2 cellular contexts compared by ENCODE assay signal in the genomic region with DNA sequence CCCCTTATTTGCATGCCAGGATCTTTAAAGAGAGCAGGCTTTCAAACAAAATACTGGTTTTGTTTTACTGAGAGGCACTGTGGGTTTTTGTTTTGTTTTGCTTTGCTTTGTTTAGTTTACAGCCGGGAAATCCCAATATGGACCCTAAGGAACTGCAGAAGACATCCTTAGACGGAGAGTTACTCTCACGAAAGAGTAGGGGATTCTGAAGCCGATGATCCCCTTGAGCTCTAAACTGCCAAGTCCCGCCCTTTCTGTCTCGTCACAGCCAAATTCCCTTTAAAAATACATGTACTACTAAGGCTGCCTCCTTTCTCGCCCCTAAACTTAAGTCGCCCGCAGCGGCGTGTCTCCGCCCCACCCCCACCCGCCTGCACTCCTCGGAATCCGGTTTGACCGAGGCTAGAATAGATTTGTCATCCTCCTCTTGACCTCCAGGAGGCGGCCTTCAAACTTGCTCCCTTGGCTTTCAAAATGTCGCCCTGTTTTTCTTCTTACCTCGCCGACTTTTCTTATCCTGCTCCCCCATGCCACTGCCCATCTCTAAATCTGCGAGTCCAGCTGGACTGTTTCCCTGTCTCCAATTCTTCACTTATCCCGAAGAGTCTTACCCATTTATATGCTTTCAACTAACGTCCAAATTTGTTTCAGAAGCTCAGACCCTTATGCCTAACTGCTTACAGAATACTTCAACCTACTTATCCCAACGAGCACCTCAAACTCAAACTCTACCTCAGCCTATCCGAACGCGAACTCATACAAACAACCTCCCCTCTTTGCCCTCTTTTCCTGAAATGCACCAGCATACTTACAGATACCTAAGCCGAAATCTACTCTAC.
TF ChIP-seq lines count a peak whose summit lies in the region.

No MANE protein-coding gene starts in this region.

TF ChIP-seq in HEK293, 187 proteins besides CTCF, POLR2A, EP300 and RAD21 (continued from another document and continues in another):
- 0 out of 2 replicates have a peak, but pooled peaks have one; percentile 26 for TF ChIP-seq ZNF561 (tag by site-specific recombination; IDR thresholded peaks at IDR 0.05; ENCODE audit: borderline replicate concordance)
- TF ChIP-seq ZNF660 (tag by site-specific recombination; IDR thresholded peaks at IDR 0.05) = peak; percentile 77; the same call in 1 of the 2 replicates
- TF ChIP-seq, protein P1, sequence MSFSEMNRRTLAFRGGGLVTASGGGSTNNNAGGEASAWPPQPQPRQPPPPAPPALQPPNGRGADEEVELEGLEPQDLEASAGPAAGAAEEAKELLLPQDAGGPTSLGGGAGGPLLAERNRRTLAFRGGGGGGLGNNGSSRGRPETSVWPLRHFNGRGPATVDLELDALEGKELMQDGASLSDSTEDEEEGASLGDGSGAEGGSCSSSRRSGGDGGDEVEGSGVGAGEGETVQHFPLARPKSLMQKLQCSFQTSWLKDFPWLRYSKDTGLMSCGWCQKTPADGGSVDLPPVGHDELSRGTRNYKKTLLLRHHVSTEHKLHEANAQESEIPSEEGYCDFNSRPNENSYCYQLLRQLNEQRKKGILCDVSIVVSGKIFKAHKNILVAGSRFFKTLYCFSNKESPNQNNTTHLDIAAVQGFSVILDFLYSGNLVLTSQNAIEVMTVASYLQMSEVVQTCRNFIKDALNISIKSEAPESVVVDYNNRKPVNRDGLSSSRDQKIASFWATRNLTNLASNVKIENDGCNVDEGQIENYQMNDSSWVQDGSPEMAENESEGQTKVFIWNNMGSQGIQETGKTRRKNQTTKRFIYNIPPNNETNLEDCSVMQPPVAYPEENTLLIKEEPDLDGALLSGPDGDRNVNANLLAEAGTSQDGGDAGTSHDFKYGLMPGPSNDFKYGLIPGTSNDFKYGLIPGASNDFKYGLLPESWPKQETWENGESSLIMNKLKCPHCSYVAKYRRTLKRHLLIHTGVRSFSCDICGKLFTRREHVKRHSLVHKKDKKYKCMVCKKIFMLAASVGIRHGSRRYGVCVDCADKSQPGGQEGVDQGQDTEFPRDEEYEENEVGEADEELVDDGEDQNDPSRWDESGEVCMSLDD (tag by site-specific recombination; IDR thresholded peaks at IDR 0.05) = no peak; the same call in 1 of the 2 replicates
- no peak for TF ChIP-seq MEIS1 (CRISPR knock-in tag; IDR thresholded peaks at IDR 0.05; ENCODE audit: borderline replicate concordance)
- peak; percentile 66; the same call in 1 of the 2 replicates for TF ChIP-seq ZSCAN30 (tag by site-specific recombination; IDR thresholded peaks at IDR 0.05)
- TF ChIP-seq ZFP37 (tag by site-specific recombination; IDR thresholded peaks at IDR 0.05) = peak; percentile 81; the same call in 1 of the 2 replicates
- TF ChIP-seq PRDM4 (tag by site-specific recombination; IDR thresholded peaks at IDR 0.05) = peak; percentile 56; the same call in 1 of the 2 replicates
- TF ChIP-seq ZNF391 (tag by site-specific recombination; IDR thresholded peaks at IDR 0.05; ENCODE audit: borderline replicate concordance, low read depth) = peak; percentile 60; the same call in 1 of the 2 replicates
- TF ChIP-seq, protein P2, sequence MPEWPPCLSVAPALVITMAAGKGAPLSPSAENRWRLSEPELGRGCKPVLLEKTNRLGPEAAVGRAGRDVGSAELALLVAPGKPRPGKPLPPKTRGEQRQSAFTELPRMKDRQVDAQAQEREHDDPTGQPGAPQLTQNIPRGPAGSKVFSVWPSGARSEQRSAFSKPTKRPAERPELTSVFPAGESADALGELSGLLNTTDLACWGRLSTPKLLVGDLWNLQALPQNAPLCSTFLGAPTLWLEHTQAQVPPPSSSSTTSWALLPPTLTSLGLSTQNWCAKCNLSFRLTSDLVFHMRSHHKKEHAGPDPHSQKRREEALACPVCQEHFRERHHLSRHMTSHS (tag by site-specific recombination; IDR thresholded peaks at IDR 0.05) = no peak
- no peak for TF ChIP-seq OVOL3 (tag by site-specific recombination; IDR thresholded peaks at IDR 0.05)
- TF ChIP-seq ZBTB11 (tag by site-specific recombination; conservative IDR thresholded peaks at IDR 0.05; ENCODE audit: low read depth) = peak; percentile 30
- peak; percentile 91 for TF ChIP-seq ZBTB17 (tag by site-specific recombination; IDR thresholded peaks at IDR 0.05)
- no peak for TF ChIP-seq ZSCAN16 (tag by site-specific recombination; IDR thresholded peaks at IDR 0.05)
- peak; percentile 68 for TF ChIP-seq KLF10 (tag by site-specific recombination; IDR thresholded peaks at IDR 0.05)
- peak; percentile 95 for TF ChIP-seq MZF1 (tag by site-specific recombination; IDR thresholded peaks at IDR 0.05; ENCODE audit: borderline replicate concordance)

TF ChIP-seq in SK-N-SH, 30 proteins besides CTCF, POLR2A, EP300 and RAD21 (continued from another document):
- TF ChIP-seq SMC3 (IDR thresholded peaks at IDR 0.05; ENCODE audit: low read depth, low read length) = peak; percentile 73
- peak; percentile 80 for TF ChIP-seq SIN3A (IDR thresholded peaks at IDR 0.05; ENCODE audit: borderline replicate concordance, low read depth, low read length)
- TF ChIP-seq, protein P3, sequence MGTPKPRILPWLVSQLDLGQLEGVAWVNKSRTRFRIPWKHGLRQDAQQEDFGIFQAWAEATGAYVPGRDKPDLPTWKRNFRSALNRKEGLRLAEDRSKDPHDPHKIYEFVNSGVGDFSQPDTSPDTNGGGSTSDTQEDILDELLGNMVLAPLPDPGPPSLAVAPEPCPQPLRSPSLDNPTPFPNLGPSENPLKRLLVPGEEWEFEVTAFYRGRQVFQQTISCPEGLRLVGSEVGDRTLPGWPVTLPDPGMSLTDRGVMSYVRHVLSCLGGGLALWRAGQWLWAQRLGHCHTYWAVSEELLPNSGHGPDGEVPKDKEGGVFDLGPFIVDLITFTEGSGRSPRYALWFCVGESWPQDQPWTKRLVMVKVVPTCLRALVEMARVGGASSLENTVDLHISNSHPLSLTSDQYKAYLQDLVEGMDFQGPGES (IDR thresholded peaks at IDR 0.05; ENCODE audit: low read depth, low read length) = no peak
- no peak for TF ChIP-seq FOXJ3 (CRISPR knock-in tag; IDR thresholded peaks at IDR 0.05)
- peak; percentile 71 for TF ChIP-seq RCOR1 (IDR thresholded peaks at IDR 0.05; ENCODE audit: low read length)
- TF ChIP-seq TAF1 (IDR thresholded peaks at IDR 0.05; ENCODE audit: borderline replicate concordance, low read depth, low read length) = 0 out of 2 replicates have a peak, but pooled peaks have one; percentile 63
- peak; percentile 84 for TF ChIP-seq POLR2AphosphoS5 (IDR thresholded peaks at IDR 0.05; ENCODE audit: low read depth, low read length)
- peak; percentile 84 for TF ChIP-seq YY1 (IDR thresholded peaks at IDR 0.05; ENCODE audit: low read depth)
- TF ChIP-seq ELF1 (IDR thresholded peaks at IDR 0.05) = no peak
- no peak for TF ChIP-seq FOSL2 (IDR thresholded peaks at IDR 0.05; ENCODE audit: borderline replicate concordance, low read depth)
- no peak for TF ChIP-seq RFX5 (IDR thresholded peaks at IDR 0.05; ENCODE audit: low read length)
- peak; percentile 5; the same call in 1 of the 2 replicates for TF ChIP-seq JUND (IDR thresholded peaks at IDR 0.05)
- no peak; the same call in 1 of the 2 replicates for TF ChIP-seq GABPA (IDR thresholded peaks at IDR 0.05; ENCODE audit: low read depth)
- 0 out of 2 replicates have a peak, but pooled peaks have one; percentile 16 for TF ChIP-seq TEAD4 (IDR thresholded peaks at IDR 0.05; ENCODE audit: borderline replicate concordance, insufficient read depth)
- TF ChIP-seq USF2 (IDR thresholded peaks at IDR 0.05; ENCODE audit: borderline replicate concordance, low read depth, low read length) = no peak
- TF ChIP-seq REST (IDR thresholded peaks at IDR 0.05; ENCODE audit: low read depth, low read length) = peak; percentile 12; the same call in 1 of the 2 replicates
- TF ChIP-seq MXI1 (IDR thresholded peaks at IDR 0.05; ENCODE audit: low read depth, low read length) = peak; percentile 76
- peak; percentile 71; the same call in 1 of the 2 replicates for TF ChIP-seq ZBTB33 (IDR thresholded peaks at IDR 0.05; ENCODE audit: borderline replicate concordance, low read depth)
- peak; percentile 38; the same call in 1 of the 2 replicates for TF ChIP-seq NFIC (IDR thresholded peaks at IDR 0.05; ENCODE audit: borderline replicate concordance)
- no peak for TF ChIP-seq GATA2 (CRISPR knock-in tag; IDR thresholded peaks at IDR 0.05)
- no peak for TF ChIP-seq FOXM1 (IDR thresholded peaks at IDR 0.05; ENCODE audit: low read depth)
- no peak for TF ChIP-seq MEF2A (IDR thresholded peaks at IDR 0.05; ENCODE audit: borderline replicate concordance, low read depth)
- peak; percentile 28 for TF ChIP-seq TCF12 (IDR thresholded peaks at IDR 0.05)
- TF ChIP-seq EZH2phosphoT487 (IDR thresholded peaks at IDR 0.05; ENCODE audit: borderline replicate concordance, low read depth) = no peak
- no peak for TF ChIP-seq NRF1 (IDR thresholded peaks at IDR 0.05; ENCODE audit: low read depth, low read length)
- TF ChIP-seq, protein P4, sequence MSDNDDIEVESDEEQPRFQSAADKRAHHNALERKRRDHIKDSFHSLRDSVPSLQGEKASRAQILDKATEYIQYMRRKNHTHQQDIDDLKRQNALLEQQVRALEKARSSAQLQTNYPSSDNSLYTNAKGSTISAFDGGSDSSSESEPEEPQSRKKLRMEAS (IDR thresholded peaks at IDR 0.05; ENCODE audit: low read depth) = peak; percentile 65
- TF ChIP-seq CHD2 (IDR thresholded peaks at IDR 0.05; ENCODE audit: low read length, partially characterized antibody) = peak; percentile 86
- TF ChIP-seq, protein P5, sequence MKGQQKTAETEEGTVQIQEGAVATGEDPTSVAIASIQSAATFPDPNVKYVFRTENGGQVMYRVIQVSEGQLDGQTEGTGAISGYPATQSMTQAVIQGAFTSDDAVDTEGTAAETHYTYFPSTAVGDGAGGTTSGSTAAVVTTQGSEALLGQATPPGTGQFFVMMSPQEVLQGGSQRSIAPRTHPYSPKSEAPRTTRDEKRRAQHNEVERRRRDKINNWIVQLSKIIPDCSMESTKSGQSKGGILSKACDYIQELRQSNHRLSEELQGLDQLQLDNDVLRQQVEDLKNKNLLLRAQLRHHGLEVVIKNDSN (IDR thresholded peaks at IDR 0.05; ENCODE audit: borderline replicate concordance, low read depth) = no peak
- TF ChIP-seq, protein P6, sequence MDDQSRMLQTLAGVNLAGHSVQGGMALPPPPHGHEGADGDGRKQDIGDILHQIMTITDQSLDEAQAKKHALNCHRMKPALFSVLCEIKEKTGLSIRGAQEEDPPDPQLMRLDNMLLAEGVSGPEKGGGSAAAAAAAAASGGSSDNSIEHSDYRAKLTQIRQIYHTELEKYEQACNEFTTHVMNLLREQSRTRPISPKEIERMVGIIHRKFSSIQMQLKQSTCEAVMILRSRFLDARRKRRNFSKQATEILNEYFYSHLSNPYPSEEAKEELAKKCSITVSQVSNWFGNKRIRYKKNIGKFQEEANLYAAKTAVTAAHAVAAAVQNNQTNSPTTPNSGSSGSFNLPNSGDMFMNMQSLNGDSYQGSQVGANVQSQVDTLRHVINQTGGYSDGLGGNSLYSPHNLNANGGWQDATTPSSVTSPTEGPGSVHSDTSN (IDR thresholded peaks at IDR 0.05) = no peak
